In genomic region chr9:35508069-35508468, GRCh38 we compare ENCODE assay signal across 28 cellular contexts. TPM values are rescaled to one million over a fixed set of nuclear protein-coding genes. Genes with fewer than 3 reads are reported as not detected.
DNase-seq lines count a peak whose midpoint lies in the region; ATAC-seq and TF ChIP-seq lines count a peak whose summit lies in the region.
"Had no signal": no experiment of that assay in that cellular context is flagged by ENCODE, and none has a peak within 500 bp of the region (broad histone marks: within the 10 kb centered on the region; RNA-seq: fewer than 3 reads in every experiment).

No MANE protein-coding gene starts in this region.

- H3K27me3 Mint-ChIP-seq in CD14-positive monocyte (ENCODE audit: low read depth in 3 of 3) = no peaks in the 10 kb centered on the region
- no peaks in the 10 kb centered on the region for H3K27me3 Mint-ChIP-seq in chondrocyte (ENCODE audit: low read depth)
- no peaks in the 10 kb centered on the region for H3K27me3 Mint-ChIP-seq in progenitor cell of endocrine pancreas
- H3K27me3 Mint-ChIP-seq: dendritic cell treated with granulocyte-macrophage colony-stimulating factor and Interleukin-4, amounts not matched to agents 40 ng/mL and 50 ng/mL, for 4 days had no signal

- H3K27ac Mint-ChIP-seq in CD14-positive monocyte (peak overlapping the region in 4 of 7 donors; percentile 19 to 62 (median 48)), chondrocyte (ENCODE audit: unreplicated experiment) (peak overlapping the region; percentile 60), progenitor cell of endocrine pancreas (peak overlapping the region; percentile 21)
- H3K27ac Mint-ChIP-seq: dendritic cell treated with granulocyte-macrophage colony-stimulating factor and Interleukin-4, amounts not matched to agents 40 ng/mL and 50 ng/mL, for 4 days; memory B cell; stimulated activated effector memory CD8-positive, alpha-beta T cell treated with anti-CD3 and anti-CD28 coated beads, Interleukin-12 subunit alpha, Interleukin-12 subunit beta, amount 100 ng/mL, for 72 hours; T-helper 17 cell had no signal

- peaks cover 43% of the 10 kb centered on the region for H3K9me3 ChIP-seq in MG63
- H3K9me3 ChIP-seq: breast epithelium, HAP-1, uterus had no signal

- H3K9me3 Mint-ChIP-seq in CD14-positive monocyte (peaks cover 0 to 7% (median 2%) of the 10 kb centered on the region in 7 donors), chondrocyte (ENCODE audit: low read depth) (peaks cover 6% of the 10 kb centered on the region), progenitor cell of endocrine pancreas (ENCODE audit: low read depth) (peaks cover 4% of the 10 kb centered on the region)
- H3K9me3 Mint-ChIP-seq: activated T-cell treated with anti-CD3 and anti-CD28 coated beads, Interleukin-2, amount 50 U/mL, for 4 hours; dendritic cell treated with granulocyte-macrophage colony-stimulating factor and Interleukin-4, amounts not matched to agents 40 ng/mL and 50 ng/mL, for 4 days; memory B cell; stimulated activated effector memory CD8-positive, alpha-beta T cell treated with anti-CD3 and anti-CD28 coated beads, Interleukin-12 subunit alpha, Interleukin-12 subunit beta, amount 100 ng/mL, for 72 hours had no signal

- peaks cover 46% of the 10 kb centered on the region for H3K4me1 Mint-ChIP-seq in CD14-positive monocyte
- peaks cover 80% of the 10 kb centered on the region for H3K4me1 Mint-ChIP-seq in chondrocyte (ENCODE audit: low read depth)
- H3K4me1 Mint-ChIP-seq in progenitor cell of endocrine pancreas (ENCODE audit: low read depth) = no peaks in the 10 kb centered on the region
- H3K4me1 Mint-ChIP-seq: memory B cell; stimulated activated effector memory CD8-positive, alpha-beta T cell treated with anti-CD3 and anti-CD28 coated beads, Interleukin-12 subunit alpha, Interleukin-12 subunit beta, amount 100 ng/mL, for 72 hours had no signal

- H3K4me3 Mint-ChIP-seq in CD14-positive monocyte (no peak overlapping the region), chondrocyte (ENCODE audit: unreplicated experiment) (no peak overlapping the region), progenitor cell of endocrine pancreas (ENCODE audit: low read depth) (no peak overlapping the region)
- H3K4me3 Mint-ChIP-seq: activated T-cell treated with anti-CD3 and anti-CD28 coated beads, Interleukin-2, amount 50 U/mL, for 4 hours; dendritic cell treated with granulocyte-macrophage colony-stimulating factor and Interleukin-4, amounts not matched to agents 40 ng/mL and 50 ng/mL, for 4 days; memory B cell; stimulated activated effector memory CD8-positive, alpha-beta T cell treated with anti-CD3 and anti-CD28 coated beads, Interleukin-12 subunit alpha, Interleukin-12 subunit beta, amount 100 ng/mL, for 72 hours; T-helper 17 cell had no signal

- H3K36me3 Mint-ChIP-seq in CD14-positive monocyte (peaks cover 1 to 16% of the 10 kb centered on the region in 2 donors), chondrocyte (ENCODE audit: low read depth) (peaks cover 9% of the 10 kb centered on the region), progenitor cell of endocrine pancreas (ENCODE audit: insufficient read depth) (peaks cover 2% of the 10 kb centered on the region)
- H3K36me3 Mint-ChIP-seq: memory B cell; stimulated activated effector memory CD8-positive, alpha-beta T cell treated with anti-CD3 and anti-CD28 coated beads, Interleukin-12 subunit alpha, Interleukin-12 subunit beta, amount 100 ng/mL, for 72 hours had no signal

- DNase-seq in CD14-positive monocyte (ENCODE audit: low spot score) (no peak), MG63 (peak; percentile 45), chondrocyte (ENCODE audit: low spot score) (no peak), progenitor cell of endocrine pancreas (ENCODE audit: low spot score, unreplicated experiment) (no peak), NCI-H345 treated with DMSO at 0.1 percent for 48 hours (lab: John Stamatoyannopoulos, UW; ENCODE audit: unreplicated experiment) (no peak)
- DNase-seq: activated CD4-positive, alpha-beta T cell treated with anti-CD3 and anti-CD28 coated beads for 4 hours; activated T-cell treated with anti-CD3 and anti-CD28 coated beads, Interleukin-2, amount 50 U/mL, for 4 hours; Calu3; DND-41; glutamatergic neuron; MM.1S; NCI-H146; NCI-H524; NK-92 treated with Interleukin-12 subunit alpha and Interleukin-12 subunit beta, amount 100 ng/mL, for 24 hours; RPMI8226; spleen; stimulated activated CD4-positive, alpha-beta T cell treated with anti-CD3 and anti-CD28 coated beads, Interleukin-2, amount 100 ng/mL, for 48 hours; T-helper 17 cell; uterus had no signal

- ATAC-seq in HG02981 (IDR thresholded peaks at IDR 0.05; ENCODE audit: unreplicated experiment) (no peak), GM21526 (IDR thresholded peaks at IDR 0.05; ENCODE audit: low FRiP score, unreplicated experiment) (no peak), GM21447 (IDR thresholded peaks at IDR 0.05; ENCODE audit: unreplicated experiment) (no peak)
- ATAC-seq: activated T-cell treated with anti-CD3 and anti-CD28 coated beads, Interleukin-2, amount 50 U/mL, for 4 hours; stimulated activated effector memory CD8-positive, alpha-beta T cell treated with anti-CD3 and anti-CD28 coated beads, Interleukin-12 subunit alpha, Interleukin-12 subunit beta, amount 100 ng/mL, for 72 hours; T-helper 17 cell had no signal

- peaks cover 75% of the 10 kb centered on the region for H3K36me3 ChIP-seq in MG63
- H3K36me3 ChIP-seq: breast epithelium, HAP-1, spleen, uterus had no signal

- intact Hi-C loops in CD14-positive monocyte (cut with micrococcal nuclease) = no loop called here

- TF ChIP-seq CTCF in CD14-positive monocyte (IDR thresholded peaks at IDR 0.05) (no peak), chondrocyte (IDR thresholded peaks at IDR 0.05) (no peak), progenitor cell of endocrine pancreas (IDR thresholded peaks at IDR 0.05; ENCODE audit: unreplicated experiment) (no peak)

- no peaks in the 10 kb centered on the region for H3K27me3 ChIP-seq in MG63
- H3K27me3 ChIP-seq: BLaER1, breast epithelium, spleen, uterus had no signal

- H3K4me3 ChIP-seq in MG63 = no peak overlapping the region
- H3K4me3 ChIP-seq: BLaER1, breast epithelium, HAP-1, spleen, uterus had no signal

RNA-seq across cellular contexts. Expression of gene RUSC2, which starts 18.2 kb away (rescaled TPM):
- polyA plus RNA-seq in CD14-positive monocyte = 1 to 10 TPM; 2.2 to 3.7 TPM
- total RNA-seq in MG63 (2014; rRNA removed; shearing (Covaris generic); ENCODE audit: low replicate concordance) = 27.2 and 40.5 TPM in 2 replicates
- total RNA-seq in chondrocyte (96.3 to 135 TPM (median 107 TPM) in 3 replicates), progenitor cell of endocrine pancreas (17.9 and 20.8 TPM in 2 replicates)
